ENCODE assay signal across 24 cellular contexts in genomic region chr6:166561766-166562165, GRCh38. TPM values are rescaled to one million over a fixed set of nuclear protein-coding genes. Genes with fewer than 3 reads are reported as not detected.
DNase-seq lines count a peak whose midpoint lies in the region; ATAC-seq, FAIRE-seq and TF ChIP-seq lines count a peak whose summit lies in the region.
"Had no signal": no experiment of that assay in that cellular context is flagged by ENCODE, and none has a peak within 500 bp of the region (broad histone marks: within the 10 kb centered on the region; RNA-seq: fewer than 3 reads in every experiment).

No MANE protein-coding gene starts in this region.

- H3K27ac Mint-ChIP-seq in endothelial cell (ENCODE audit: unreplicated experiment) = peak overlapping the region; percentile 48
- H3K27ac Mint-ChIP-seq: activated naive CD4-positive, alpha-beta T cell treated with anti-CD3 and anti-CD28 coated beads, Interleukin-2, amount 50 U/mL, for 24 hours; activated T-cell treated with anti-CD3 and anti-CD28 coated beads, Interleukin-2, amount 50 U/mL, for 24 hours; stimulated activated effector memory CD8-positive, alpha-beta T cell treated with anti-CD3 and anti-CD28 coated beads, Interleukin-12 subunit alpha, Interleukin-12 subunit beta, amount 100 ng/mL, for 72 hours had no signal

- H3K4me1 ChIP-seq in HepG2 (ENCODE audit: insufficient read depth, low read length) = no peaks in the 10 kb centered on the region
- H3K4me1 ChIP-seq in right lobe of liver = peaks cover 0 to 4% (median 0%) of the 10 kb centered on the region in 4 donors
- H3K4me1 ChIP-seq in vagina = peaks cover 43% of the 10 kb centered on the region
- peaks cover 13% of the 10 kb centered on the region for H3K4me1 ChIP-seq in foreskin keratinocyte
- peaks cover 10% of the 10 kb centered on the region for H3K4me1 ChIP-seq in body of pancreas

- peaks cover 16 to 75% of the 10 kb centered on the region in 2 experiments; a peak in 3 of 5 replicates for H3K27me3 ChIP-seq in HepG2 (ENCODE audit: control insufficient read depth in 1 of 2, insufficient read depth in 2 of 2, low read length in 2 of 2)
- H3K27me3 ChIP-seq in right lobe of liver = no peaks in the 10 kb centered on the region
- no peaks in the 10 kb centered on the region for H3K27me3 ChIP-seq in vagina
- no peaks in the 10 kb centered on the region for H3K27me3 ChIP-seq in foreskin keratinocyte
- H3K27me3 ChIP-seq in H7 (ENCODE audit: control insufficient read depth, insufficient read depth, low read length) = no peaks in the 10 kb centered on the region
- H3K27me3 ChIP-seq in body of pancreas = no peaks in the 10 kb centered on the region
- H3K27me3 ChIP-seq: upper lobe of left lung had no signal

- TF ChIP-seq CTCF in HepG2 (CRISPR knock-in tag; IDR thresholded peaks at IDR 0.05) (no peak), right lobe of liver (IDR thresholded peaks at IDR 0.05) (no peak), endothelial cell (IDR thresholded peaks at IDR 0.05; ENCODE audit: unreplicated experiment) (no peak), vagina (IDR thresholded peaks at IDR 0.05) (no peak), foreskin keratinocyte (conservative IDR thresholded peaks at IDR 0.05) (no peak), body of pancreas (IDR thresholded peaks at IDR 0.05) (no peak)

- peak; percentile 14 for DNase-seq in HepG2 (ENCODE audit: low spot score)
- DNase-seq in right lobe of liver = no peak
- DNase-seq in endothelial cell (ENCODE audit: low spot score) = no peak
- DNase-seq in mesenteric fat pad (ENCODE audit: low spot score) = peak; percentile 35
- DNase-seq in vagina (ENCODE audit: extremely low spot score in 2 of 2) = no peak
- DNase-seq in foreskin keratinocyte = no peak
- DNase-seq in H7 = no peak
- DNase-seq in body of pancreas = no peak
- DNase-seq: 8988T; activated CD4-positive, alpha-beta T cell treated with anti-CD3 and anti-CD28 coated beads, Interleukin-2, amount 50 U/mL, for 1 hour; activated T-cell treated with anti-CD3 and anti-CD28 coated beads, Interleukin-2, amount 50 U/mL, for 24 hours; DMS153; H9; NCI-H1105 treated with DMSO at 0.1 percent for 48 hours; NCI-H2171 treated with DMSO at 0.1 percent for 48 hours; NCI-H748 treated with DMSO at 0.1 percent for 48 hours; stimulated activated CD4-positive, alpha-beta T cell treated with anti-CD3 and anti-CD28 coated beads, Interleukin-12 subunit alpha, Interleukin-12 subunit beta, amount 100 ng/mL, for 4 hours; upper lobe of left lung had no signal

- ATAC-seq in HepG2 (peak; percentile 25; the same call in 1 of the 3 replicates), right lobe of liver (no peak), foreskin keratinocyte (no peak), body of pancreas (no peak)
- ATAC-seq: left lobe of liver; stimulated activated effector memory CD8-positive, alpha-beta T cell treated with anti-CD3 and anti-CD28 coated beads, Interleukin-12 subunit alpha, Interleukin-12 subunit beta, amount 100 ng/mL, for 72 hours had no signal

- H3K4me3 Mint-ChIP-seq in endothelial cell (ENCODE audit: unreplicated experiment) = peak overlapping the region; percentile 12
- H3K4me3 Mint-ChIP-seq: activated naive CD4-positive, alpha-beta T cell treated with anti-CD3 and anti-CD28 coated beads, Interleukin-2, amount 50 U/mL, for 24 hours; activated T-cell treated with anti-CD3 and anti-CD28 coated beads, Interleukin-2, amount 50 U/mL, for 24 hours; brain; H9; stimulated activated effector memory CD8-positive, alpha-beta T cell treated with anti-CD3 and anti-CD28 coated beads, Interleukin-12 subunit alpha, Interleukin-12 subunit beta, amount 100 ng/mL, for 72 hours had no signal

- H3K27ac ChIP-seq in HepG2 (ENCODE audit: extremely low read length, insufficient read depth, low read length) (no peak overlapping the region), right lobe of liver (no peak overlapping the region), vagina (peak overlapping the region; percentile 26), foreskin keratinocyte (no peak overlapping the region), body of pancreas (no peak overlapping the region)

- peaks cover 42% of the 10 kb centered on the region for H3K4me1 Mint-ChIP-seq in endothelial cell (ENCODE audit: unreplicated experiment)

- CTCF ChIA-PET in HepG2 (lab: Yijun Ruan, JAX; ENCODE audit: low intra/inter-chr PET ratio, low total read pairs) = no interaction called here

- H4K20me1 ChIP-seq in HepG2 (ENCODE audit: insufficient read depth, low read length) = no peaks in the 10 kb centered on the region; the same call in 1 of the 2 replicates

- no peaks in the 10 kb centered on the region for H3K79me2 ChIP-seq in HepG2 (ENCODE audit: insufficient read depth, low read length)

- no peak overlapping the region for H3K9ac ChIP-seq in HepG2 (ENCODE audit: insufficient read depth, low read depth, low read length)

- FAIRE-seq in HepG2 (lab: Jason Lieb, UNC) = no peak
- FAIRE-seq: GM18507, RCC 7860 had no signal

- TF ChIP-seq EP300 in HepG2 (IDR thresholded peaks at IDR 0.05; ENCODE audit: low read depth in 2 of 2, low read length in 2 of 2) = no peak
- no peak for TF ChIP-seq EP300 in HepG2 (CRISPR knock-in tag; IDR thresholded peaks at IDR 0.05; ENCODE audit: borderline replicate concordance)

- 2% methylated on average over 8 of the region's 8 CpGs for WGBS in HepG2 (ENCODE audit: low lambda C conversion rate)
- WGBS in right lobe of liver (ENCODE audit: insufficient coverage, low coverage, low lambda C conversion rate, missing lambda C conversion rate) = 74% methylated on average over 7 of the region's 8 CpGs
- WGBS in body of pancreas, 2 donors = 67 to 87% methylated on average over 8 of the region's 8 CpGs

- no TSS peak for BruUV-seq in HepG2 (replicated peaks; lab: Mats Ljungman, UMichigan)

- H3K36me3 ChIP-seq in HepG2 (replicated peaks in 1 of 2; ENCODE audit: control insufficient read depth in 1 of 2, insufficient read depth in 2 of 2, low read length in 2 of 2) (no peaks in the 10 kb centered on the region), right lobe of liver (no peaks in the 10 kb centered on the region), vagina (no peaks in the 10 kb centered on the region), H7 (replicated peaks; ENCODE audit: control insufficient read depth, insufficient read depth, low read length) (no peaks in the 10 kb centered on the region), body of pancreas (replicated peaks in 1 of 2; ENCODE audit: insufficient read depth in 1 of 2, low read depth in 2 of 2) (no peaks in the 10 kb centered on the region)

- H2AFZ ChIP-seq in HepG2 (ENCODE audit: low read length) = no peak overlapping the region

- no peak for TF ChIP-seq RAD21 in HepG2 (CRISPR knock-in tag; IDR thresholded peaks at IDR 0.05)

- in situ Hi-C loops in HepG2 (cut with HindIII; ENCODE audit: extremely low pct_ligation_motif_present, low pct_unique_long_range_greater_than_20kb) = no loop called here

- peaks cover 42% of the 10 kb centered on the region for H3K36me3 Mint-ChIP-seq in endothelial cell (ENCODE audit: low read depth, unreplicated experiment)
- H3K36me3 Mint-ChIP-seq: stimulated activated effector memory CD8-positive, alpha-beta T cell treated with anti-CD3 and anti-CD28 coated beads, Interleukin-12 subunit alpha, Interleukin-12 subunit beta, amount 100 ng/mL, for 72 hours had no signal

- TF ChIP-seq POLR2A in HepG2 (IDR thresholded peaks at IDR 0.05; ENCODE audit: insufficient read depth in 1 of 2, low read depth in 2 of 2, low read length in 2 of 2) = no peak
- no peak for TF ChIP-seq POLR2A in right lobe of liver (IDR thresholded peaks at IDR 0.05)
- TF ChIP-seq POLR2A in vagina (IDR thresholded peaks at IDR 0.05) = no peak
- TF ChIP-seq POLR2A in body of pancreas (IDR thresholded peaks at IDR 0.05) = no peak

- H3K4me2 ChIP-seq in HepG2 (ENCODE audit: low read depth, low read length) = no peak overlapping the region

- H3K27me3 Mint-ChIP-seq in endothelial cell (ENCODE audit: unreplicated experiment) = peaks cover 4% of the 10 kb centered on the region
- H3K27me3 Mint-ChIP-seq: brain had no signal

- intact Hi-C loops in HepG2 (cut with micrococcal nuclease; ENCODE audit: unreplicated experiment) = no loop called here
- intact Hi-C loops in right lobe of liver (cut with DNase I) = no loop called here
- intact Hi-C loops in vagina (cut with DNase I) = no loop called here
- intact Hi-C loops in body of pancreas (cut with DNase I) = loop anchor here (10.0 kb wide), 1 partner anchor 53 kb away; no protein-coding TSS in a partner anchor

- peaks cover 3% of the 10 kb centered on the region for H3K9me3 Mint-ChIP-seq in endothelial cell (ENCODE audit: unreplicated experiment)
- H3K9me3 Mint-ChIP-seq: H9 had no signal

- H3K4me3 ChIP-seq in HepG2 (replicated peaks in 1 of 3; ENCODE audit: insufficient read depth in 1 of 3, low read depth in 2 of 3, low read length in 3 of 3) (no peak overlapping the region), right lobe of liver (no peak overlapping the region), vagina (no peak overlapping the region), H7 (ENCODE audit: insufficient read depth, low read depth, low read length) (no peak overlapping the region), body of pancreas (no peak overlapping the region)
- H3K4me3 ChIP-seq: upper lobe of left lung had no signal

- H3K9me3 ChIP-seq in HepG2 (ENCODE audit: low read length) (no peaks in the 10 kb centered on the region), right lobe of liver (no peaks in the 10 kb centered on the region), vagina (no peaks in the 10 kb centered on the region), body of pancreas (no peaks in the 10 kb centered on the region)

- POLR2A ChIA-PET in HepG2 (lab: Yijun Ruan, JAX) = no interaction called here

RNA-seq across cellular contexts. Expression of gene RAMACL, which starts 24.7 kb away (rescaled TPM):
- total RNA-seq in HepG2 (2016; rRNA removed; fragmentation: Illumina TruSeq; extraction: Trizol) (0.09 TPM in 1 of 2 replicates, not detected in the other), right lobe of liver (1 to 10 TPM in 2 of 6 experiments, under 1 TPM in 4; 0.19 to 1.4 (median 0.65) TPM), endothelial cell (ENCODE audit: unreplicated experiment) (4.9 TPM), mesenteric fat pad (3.2 TPM), vagina (2.2 TPM), foreskin keratinocyte (0.17 and 0.18 TPM in 2 replicates), body of pancreas (10 to 100 TPM in 1 of 2 donors, under 1 TPM in 1; 0.99 to 10.9 TPM)
- not detected in 2 replicates for total RNA-seq in HepG2 (2016; cell fraction: cytosol; rRNA removed; fragmentation: Illumina TruSeq; extraction: Trizol; ENCODE audit: low read depth)
- 0.09 and 0.15 TPM in 2 replicates for total RNA-seq in HepG2 (2016; cell fraction: insoluble cytoplasmic fraction; rRNA removed; fragmentation: Illumina TruSeq; extraction: Trizol)
- not detected in 2 replicates for total RNA-seq in HepG2 (2016; cell fraction: membrane; rRNA removed; fragmentation: Illumina TruSeq; extraction: Trizol)
- not detected in 2 replicates for total RNA-seq in HepG2 (2016; cell fraction: nucleus; rRNA removed; fragmentation: Illumina TruSeq; extraction: Trizol)
- polyA plus RNA-seq in HepG2 (2011; rRNA removed) (0.14 and 0.29 TPM in 2 replicates), foreskin keratinocyte (0.12 and 0.19 TPM in 2 replicates)
- polyA plus RNA-seq in HepG2 (2011; cell fraction: cytosol; rRNA removed) = 0.03 and 0.18 TPM in 2 replicates
- 0.09 TPM in 1 of 2 replicates, not detected in the other for polyA plus RNA-seq in HepG2 (2011; cell fraction: nucleus; rRNA removed)
- polyA plus RNA-seq in HepG2 (2012) = 0.19 and 0.84 TPM in 2 replicates
- polyA plus RNA-seq in HepG2 (2016; cell fraction: cytosol; fragmentation: Illumina TruSeq; extraction: Trizol; ENCODE audit: low read depth) = not detected in 2 replicates
- polyA plus RNA-seq in HepG2 (2016; cell fraction: insoluble cytoplasmic fraction; fragmentation: Illumina TruSeq; extraction: Trizol; ENCODE audit: low read depth) = 0.15 and 0.32 TPM in 2 replicates
- polyA plus RNA-seq in HepG2 (2016; cell fraction: membrane; fragmentation: Illumina TruSeq; extraction: Trizol; ENCODE audit: low read depth) = not detected in 2 replicates
- polyA plus RNA-seq in HepG2 (2016; cell fraction: nucleus; fragmentation: Illumina TruSeq; extraction: Trizol; ENCODE audit: insufficient read depth, low read depth) = not detected in 2 replicates
- polyA minus RNA-seq in HepG2 (2011; rRNA and poly(A)+ RNA removed; ENCODE audit: low replicate concordance) = 0.16 and 0.40 TPM in 2 replicates
- polyA minus RNA-seq in HepG2 (2011; cell fraction: cytosol; rRNA and poly(A)+ RNA removed) = 0.26 TPM in 1 of 2 replicates, not detected in the other
- polyA minus RNA-seq in HepG2 (2011; cell fraction: nucleus; rRNA and poly(A)+ RNA removed) = 1.0 and 1.2 TPM in 2 replicates
- 0.18 TPM in 1 of 2 replicates, not detected in the other for total RNA-seq in H7 (2014; rRNA removed; shearing (Covaris generic))

Comparison
In these comparisons a context has a peak if more than half of its experiments do, and no peak if none do; other contexts are left out.
1. DNase-seq: peak in HepG2 (single experiment) and mesenteric fat pad (single experiment); none in right lobe of liver (0 of 3), endothelial cell (single experiment), vagina (0 of 2), foreskin keratinocyte (0 of 2), H7 (single experiment) and body of pancreas (0 of 4).